16 cellular contexts compared by ENCODE assay signal in the genomic region with DNA sequence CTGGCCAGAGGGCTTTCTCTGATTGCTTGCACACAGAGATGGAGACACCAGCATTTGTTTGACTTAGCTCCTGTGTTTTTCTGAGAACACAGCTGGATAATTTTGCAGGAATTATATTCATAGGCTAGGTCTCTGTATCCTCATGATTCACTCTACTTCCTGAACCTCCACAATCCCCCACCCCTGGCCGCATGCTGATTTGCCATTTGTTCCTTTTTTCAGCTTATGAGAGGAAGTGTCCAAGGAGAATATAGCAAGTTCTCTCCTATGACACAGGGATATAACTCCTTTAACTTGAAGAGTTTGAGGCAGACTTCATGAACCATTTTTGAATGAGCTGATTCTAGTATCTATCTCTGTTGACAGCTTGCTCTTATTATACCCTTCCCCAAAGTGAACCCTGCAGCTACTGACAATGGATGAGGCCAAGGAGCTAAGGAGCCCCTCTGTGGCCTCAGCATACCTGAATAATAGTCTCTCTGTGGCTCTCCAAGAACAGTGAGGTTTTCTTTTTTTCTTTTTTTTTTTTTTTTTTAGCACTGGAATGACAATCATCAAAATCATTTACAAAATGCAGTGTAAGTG. TPM values are rescaled to one million over a fixed set of nuclear protein-coding genes. Genes with fewer than 3 reads are reported as not detected.
A peak's percentile ranks its signal among the peaks of the same experiment; 100 is the strongest.
DNase-seq lines count a peak whose midpoint lies in the region; ATAC-seq and TF ChIP-seq lines count a peak whose summit lies in the region.
"Had no signal": no experiment of that assay in that cellular context is flagged by ENCODE, and none has a peak within 500 bp of the region (broad histone marks: within the 10 kb centered on the region; RNA-seq: fewer than 3 reads in every experiment).

No MANE protein-coding gene starts in this region.

- no peaks in the 10 kb centered on the region for H3K27me3 ChIP-seq in H7 (ENCODE audit: control insufficient read depth, insufficient read depth, low read length)
- H3K27me3 ChIP-seq: colonic mucosa, Peyer's patch, SJCRH30 had no signal

- TF ChIP-seq CTCF in choroid plexus epithelial cell (conservative IDR thresholded peaks at IDR 0.05; ENCODE audit: low read depth, low read length): no peak

- DNase-seq in H7 (peak; percentile 40), NCI-H2227 (lab: John Stamatoyannopoulos, UW; ENCODE audit: unreplicated experiment) (peak; percentile 44), choroid plexus epithelial cell (ENCODE audit: low read depth) (peak; percentile 15), lung microvascular endothelial cell (ENCODE audit: low read depth in 2 of 2) (peak; percentile 66 to 78), NCI-H2107 (lab: John Stamatoyannopoulos, UW) (no peak), NCI-H748 (lab: John Stamatoyannopoulos, UW; ENCODE audit: unreplicated experiment) (no peak)
- DNase-seq: activated CD4-positive, alpha-beta memory T cell treated with anti-CD3 and anti-CD28 coated beads, Interleukin-2, amount 10 ng/mL, durations not matched to agents 7 days and 5 days; activated gamma-delta T cell treated with Interleukin-2 at 50 U/mL for 16 hours; colonic mucosa; NCI-H446 treated with DMSO at 0.1 percent for 48 hours; NK-92 treated with Interleukin-12 subunit alpha and Interleukin-12 subunit beta, amount 100 ng/mL, for 24 hours; Peyer's patch; SJCRH30; substantia nigra; T-helper 2 cell had no signal

- no peak for ATAC-seq in GM21381 (IDR thresholded peaks at IDR 0.05; ENCODE audit: unreplicated experiment)

- no peaks in the 10 kb centered on the region for H3K36me3 ChIP-seq in H7 (replicated peaks; ENCODE audit: control insufficient read depth, insufficient read depth, low read length)
- H3K36me3 ChIP-seq: colonic mucosa, Peyer's patch had no signal

- H3K4me3 ChIP-seq in H7 (ENCODE audit: insufficient read depth, low read depth, low read length): no peak overlapping the region
- no peak overlapping the region for H3K4me3 ChIP-seq in choroid plexus epithelial cell (ENCODE audit: low read depth, low read length)
- H3K4me3 ChIP-seq: colonic mucosa, Peyer's patch, SJCRH30 had no signal

RNA-seq across cellular contexts. Expression of a gene that starts 15.4 kb away (rescaled TPM):
- 0.03 TPM in 1 of 2 replicates, not detected in the other for total RNA-seq in H7 (2014; rRNA removed; shearing (Covaris generic))
- total RNA-seq in lung microvascular endothelial cell: 252 and 394 TPM in 2 replicates
- total RNA-seq: activated CD4-positive, alpha-beta memory T cell treated with anti-CD3 and anti-CD28 coated beads, Interleukin-2, amount 10 ng/mL, durations not matched to agents 7 days and 5 days had no signal

Comparison
In these comparisons a context has a peak if more than half of its experiments do, and no peak if none do; other contexts are left out.
1. DNase-seq: peak in H7 (single experiment), NCI-H2227 (single experiment), choroid plexus epithelial cell (single experiment) and lung microvascular endothelial cell (2 of 2); none in NCI-H2107 (single experiment) and NCI-H748 (single experiment).
2. RNA of a gene that starts 15.4 kb away (total RNA-seq): 252 to 394 TPM in lung microvascular endothelial cell; 0.03 TPM in H7; every median in the first group is over 100 times any median in the second.